Comparison of ENCODE assay signal across 16 cellular contexts in genomic region chr7:105935250-105935649, GRCh38. TPM values are rescaled to one million over a fixed set of nuclear protein-coding genes. Genes with fewer than 3 reads are reported as not detected.
DNase-seq lines count a peak whose midpoint lies in the region; ATAC-seq, FAIRE-seq and TF ChIP-seq lines count a peak whose summit lies in the region.
"Had no signal": no experiment of that assay in that cellular context is flagged by ENCODE, and none has a peak within 500 bp of the region (broad histone marks: within the 10 kb centered on the region; RNA-seq: fewer than 3 reads in every experiment).

No MANE protein-coding gene starts in this region.

- H3K9me3 ChIP-seq in cardiac muscle cell (ENCODE audit: low read depth), result no peaks in the 10 kb centered on the region
- no peaks in the 10 kb centered on the region for H3K9me3 ChIP-seq in right atrium auricular region
- H3K9me3 ChIP-seq in hepatocyte (ENCODE audit: low read depth), result no peaks in the 10 kb centered on the region
- H3K9me3 ChIP-seq in WERI-Rb-1 (ENCODE audit: severe bottlenecking), result no peaks in the 10 kb centered on the region
- no peaks in the 10 kb centered on the region for H3K9me3 ChIP-seq in gastrocnemius medialis
- H3K9me3 ChIP-seq: suprapubic skin had no signal

- FAIRE-seq in HTR-8/SVneo (lab: Jason Lieb, UNC), result no peak

- intact Hi-C loops in gastrocnemius medialis (cut with DNase I; ENCODE audit: low total_unique reads), result no loop called here

- TF ChIP-seq POLR2A in GM18505 (IDR thresholded peaks at IDR 0.05; ENCODE audit: borderline replicate concordance, extremely low read depth, insufficient read depth, insufficient read length) (no peak), gastrocnemius medialis (IDR thresholded peaks at IDR 0.05) (no peak)

- H3K27me3 ChIP-seq in cardiac muscle cell, result no peaks in the 10 kb centered on the region
- H3K27me3 ChIP-seq in right atrium auricular region, result no peaks in the 10 kb centered on the region
- no peaks in the 10 kb centered on the region for H3K27me3 ChIP-seq in hepatocyte
- H3K27me3 ChIP-seq in WERI-Rb-1 (ENCODE audit: insufficient read depth, low read depth, severe bottlenecking), result no peaks in the 10 kb centered on the region
- H3K27me3 ChIP-seq in gastrocnemius medialis, result no peaks in the 10 kb centered on the region
- H3K27me3 ChIP-seq: dorsolateral prefrontal cortex, suprapubic skin had no signal

- no peaks in the 10 kb centered on the region for H3K9me2 ChIP-seq in hepatocyte (replicated peaks; ENCODE audit: insufficient read depth)

- H3K36me3 ChIP-seq in cardiac muscle cell, result no peaks in the 10 kb centered on the region
- no peaks in the 10 kb centered on the region for H3K36me3 ChIP-seq in right atrium auricular region
- H3K36me3 ChIP-seq in hepatocyte (replicated peaks; ENCODE audit: insufficient read depth, low read depth), result no peaks in the 10 kb centered on the region
- no peaks in the 10 kb centered on the region for H3K36me3 ChIP-seq in WERI-Rb-1
- no peaks in the 10 kb centered on the region for H3K36me3 ChIP-seq in gastrocnemius medialis
- H3K36me3 ChIP-seq: suprapubic skin had no signal

- H4K20me1 ChIP-seq in hepatocyte (ENCODE audit: insufficient read depth, poor library complexity, severe bottlenecking), result no peaks in the 10 kb centered on the region

- DNase-seq in cardiac muscle cell (ENCODE audit: low read depth in 1 of 2, low spot score in 1 of 2), result peak in 1 of 2 donors; percentile 73
- DNase-seq in right atrium auricular region (ENCODE audit: low spot score), result no peak
- peak; percentile 90 for DNase-seq in NCI-H69 (lab: John Stamatoyannopoulos, UW)
- no peak for DNase-seq in hepatocyte (ENCODE audit: low spot score)
- DNase-seq in HTR-8/SVneo (ENCODE audit: insufficient read length, low spot score), result no peak
- no peak for DNase-seq in WERI-Rb-1
- no peak for DNase-seq in gastrocnemius medialis
- DNase-seq: activated CD8-positive, alpha-beta memory T cell treated with anti-CD3 and anti-CD28 coated beads, Interleukin-2, amount 50 U/mL, for 4 hours; activated naive CD4-positive, alpha-beta T cell treated with anti-CD3 and anti-CD28 coated beads, Interleukin-2, amount 10 ng/mL, durations not matched to agents 7 days and 5 days; CD8-positive, alpha-beta T cell; GF-D8; left colon had no signal

- 62% methylated on average over 5 of the region's 5 CpGs for WGBS in hepatocyte (ENCODE audit: low lambda C conversion rate, missing lambda C conversion rate)

- H3K4me3 ChIP-seq in cardiac muscle cell, result no peak overlapping the region
- no peak overlapping the region for H3K4me3 ChIP-seq in right atrium auricular region
- no peak overlapping the region for H3K4me3 ChIP-seq in hepatocyte
- no peak overlapping the region for H3K4me3 ChIP-seq in WERI-Rb-1 (ENCODE audit: low read depth, low read length)
- H3K4me3 ChIP-seq in gastrocnemius medialis, result no peak overlapping the region
- H3K4me3 ChIP-seq: dorsolateral prefrontal cortex, suprapubic skin had no signal

- TF ChIP-seq CTCF in cardiac muscle cell (IDR thresholded peaks at IDR 0.05; ENCODE audit: low read depth, low read length) (no peak), right atrium auricular region (IDR thresholded peaks at IDR 0.05) (no peak), hepatocyte (IDR thresholded peaks at IDR 0.05; ENCODE audit: poor library complexity) (no peak), WERI-Rb-1 (IDR thresholded peaks at IDR 0.05; ENCODE audit: low read depth, low read length) (no peak), gastrocnemius medialis (IDR thresholded peaks at IDR 0.05 in 4 of 5, conservative IDR thresholded peaks at IDR 0.05 in 1 of 5) (no peak)

- H3K79me2 ChIP-seq in hepatocyte, result no peaks in the 10 kb centered on the region

- in situ Hi-C loops in gastrocnemius medialis (cut with MboI; ENCODE audit: low sequenced_read_pairs in 4 of 4), result no loop called here

- no peak overlapping the region for H3K4me2 ChIP-seq in hepatocyte

- peaks cover 36% of the 10 kb centered on the region for H3K4me1 ChIP-seq in cardiac muscle cell (ENCODE audit: low read depth)
- H3K4me1 ChIP-seq in right atrium auricular region, result no peaks in the 10 kb centered on the region
- H3K4me1 ChIP-seq in hepatocyte (ENCODE audit: insufficient read depth), result peaks cover 6% of the 10 kb centered on the region
- H3K4me1 ChIP-seq in gastrocnemius medialis, result no peaks in the 10 kb centered on the region

- H2AFZ ChIP-seq in hepatocyte, result no peak overlapping the region

- no peak for ATAC-seq in GM18505 (IDR thresholded peaks at IDR 0.05; ENCODE audit: unreplicated experiment)
- no peak for ATAC-seq in gastrocnemius medialis
- ATAC-seq: CD8-positive, alpha-beta T cell had no signal

- H3K27ac ChIP-seq in cardiac muscle cell (peak overlapping the region; percentile 36), right atrium auricular region (no peak overlapping the region), hepatocyte (peak overlapping the region; percentile 26), WERI-Rb-1 (no peak overlapping the region), gastrocnemius medialis (no peak overlapping the region)
- H3K27ac ChIP-seq: RWPE1, suprapubic skin had no signal

RNA-seq across cellular contexts. Expression of gene CDHR3, which starts 27.8 kb away (rescaled TPM):
- 6.0 and 12.2 TPM in 2 replicates for total RNA-seq in cardiac muscle cell
- 8.4 and 9.3 TPM in 2 replicates for polyA plus RNA-seq in cardiac muscle cell
- under 1 TPM in 1 of 2 donors, not detected in 1; 0.79 TPM for total RNA-seq in right atrium auricular region
- 3.3 and 4.8 TPM in 2 replicates for total RNA-seq in hepatocyte
- polyA plus RNA-seq in hepatocyte, result 5.1 and 6.9 TPM in 2 replicates
- total RNA-seq in gastrocnemius medialis, result 10 to 100 TPM in 1 of 4 donors, under 1 TPM in 1, not detected in 2; 0.62 to 21.2 TPM

RNA-seq across cellular contexts. Expression of gene ATXN7L1, which starts 58.9 kb away (rescaled TPM):
- 6.6 and 8.6 TPM in 2 replicates for total RNA-seq in cardiac muscle cell
- 6.2 and 6.4 TPM in 2 replicates for polyA plus RNA-seq in cardiac muscle cell
- total RNA-seq in right atrium auricular region, result 1 to 10 TPM; 1.7 to 3.2 TPM
- 8.5 and 9.3 TPM in 2 replicates for total RNA-seq in hepatocyte
- 6.7 and 8.9 TPM in 2 replicates for polyA plus RNA-seq in hepatocyte
- total RNA-seq in gastrocnemius medialis, result 1 to 10 TPM; 1.6 to 6.6 (median 4.8) TPM

Comparison
In these comparisons a context has a peak if more than half of its experiments do, and no peak if none do; other contexts are left out.
1. H3K27ac ChIP-seq: peak in cardiac muscle cell (single experiment) and hepatocyte (single experiment); none in right atrium auricular region (0 of 2), WERI-Rb-1 (single experiment) and gastrocnemius medialis (0 of 4).